ENCODE assay signal across 8 cellular contexts in the genomic region with DNA sequence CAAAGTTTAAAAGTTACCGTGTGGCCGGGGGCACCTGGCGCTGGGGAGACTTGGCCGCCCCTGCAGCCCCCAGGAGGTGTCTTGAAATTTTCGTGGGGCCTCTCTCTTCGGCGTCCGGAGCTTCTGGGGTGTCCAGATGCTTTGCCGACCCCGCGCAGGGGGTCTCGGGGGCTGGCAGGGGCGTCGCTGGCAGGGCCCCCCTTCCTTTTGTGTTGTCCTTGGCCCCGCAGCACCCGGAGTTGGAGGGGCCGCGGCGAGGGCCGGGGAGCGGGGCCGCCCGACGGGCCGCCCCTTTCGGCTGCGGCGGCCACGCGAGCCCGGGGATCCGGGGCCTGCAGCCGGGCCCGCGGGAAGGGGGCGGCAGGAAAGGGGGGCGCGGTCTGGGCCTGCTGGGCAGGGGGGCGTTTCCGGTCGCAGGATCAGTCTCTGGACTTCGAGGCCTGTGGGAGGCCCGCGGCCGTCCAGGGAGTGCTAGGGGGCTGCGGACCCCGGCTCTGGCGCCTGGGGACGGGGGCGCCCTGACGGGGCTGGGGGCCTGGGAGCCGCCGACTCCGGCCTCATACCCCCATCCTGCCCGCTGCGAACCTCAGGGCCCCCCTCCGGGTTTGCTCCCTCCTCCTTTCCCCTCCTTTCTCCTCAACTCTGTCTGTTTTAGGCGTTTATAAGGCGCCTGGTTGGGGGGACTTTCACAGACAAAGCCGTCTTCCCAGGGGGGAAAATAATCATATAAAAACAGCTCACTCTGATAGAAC. TPM values are rescaled to one million over a fixed set of nuclear protein-coding genes. Genes with fewer than 3 reads are reported as not detected.
DNase-seq lines count a peak whose midpoint lies in the region; ATAC-seq, FAIRE-seq and TF ChIP-seq lines count a peak whose summit lies in the region.

No MANE protein-coding gene starts in this region.

- no peaks in the 10 kb centered on the region; the same call in 1 of the 2 replicates for H4K20me1 ChIP-seq in HepG2 (ENCODE audit: insufficient read depth, low read length)

- H3K4me2 ChIP-seq in HepG2 (ENCODE audit: low read depth, low read length), result peak overlapping the region; percentile 93

- H3K36me3 ChIP-seq in HepG2 (replicated peaks in 1 of 2; ENCODE audit: control insufficient read depth in 1 of 2, insufficient read depth in 2 of 2, low read length in 2 of 2) (0 out of 5 replicates have a peak, but pooled peaks cover 0 to 7% of the 10 kb centered on the region in 2 experiments), testis (ENCODE audit: low read depth, missing control alignments) (no peaks in the 10 kb centered on the region)

- WGBS in HepG2 (ENCODE audit: low lambda C conversion rate), result 4% methylated on average over 25 of the region's 60 CpGs
- 1% methylated on average over 26 to 44 of the region's 60 CpGs for WGBS in testis, 2 donors

- TF ChIP-seq EP300 in HepG2 (IDR thresholded peaks at IDR 0.05; ENCODE audit: low read depth in 2 of 2, low read length in 2 of 2) (no peak), HepG2 (CRISPR knock-in tag; IDR thresholded peaks at IDR 0.05; ENCODE audit: borderline replicate concordance) (no peak)

- in situ Hi-C loops in HepG2 (cut with HindIII; ENCODE audit: extremely low pct_ligation_motif_present, low pct_unique_long_range_greater_than_20kb), result no loop called here

- no peak overlapping the region for H2AFZ ChIP-seq in HepG2 (ENCODE audit: low read length)

- H3K9ac ChIP-seq in HepG2 (ENCODE audit: insufficient read depth, low read depth, low read length), result peak overlapping the region; percentile 93

- CTCF ChIA-PET in HepG2 (lab: Yijun Ruan, JAX; ENCODE audit: low intra/inter-chr PET ratio, low total read pairs), result no interaction called here

- FAIRE-seq in HepG2 (lab: Jason Lieb, UNC), result no peak

- intact Hi-C loops in HepG2 (cut with micrococcal nuclease; ENCODE audit: unreplicated experiment) (loop anchor here (10.0 kb wide), 1 partner anchor 63 kb away; no protein-coding TSS in a partner anchor), testis (cut with DNase I; ENCODE audit: low total_unique reads) (no loop called here)

- H3K9me3 ChIP-seq in HepG2 (ENCODE audit: low read length) (no peaks in the 10 kb centered on the region), testis (no peaks in the 10 kb centered on the region)

- H3K27ac ChIP-seq in caudate nucleus (ENCODE audit: low read depth, low read length) (peak overlapping the region; percentile 44), HepG2 (ENCODE audit: extremely low read length, insufficient read depth, low read length) (peak overlapping the region; percentile 82), testis (peak overlapping the region; percentile 95)

- POLR2A ChIA-PET in HepG2 (lab: Yijun Ruan, JAX), result interaction anchor here (1.0 to 6.7 kb wide), 4 partner anchors 16 to 145 kb away, joined by 3 to 47 read pairs (median 12); a partner anchor contains a TSS

- ATAC-seq in HepG2, result peak; percentile 6; the same call in 1 of the 3 replicates

- H3K4me1 ChIP-seq in HepG2 (ENCODE audit: insufficient read depth, low read length) (peaks cover 56% of the 10 kb centered on the region), testis (peaks cover 22% of the 10 kb centered on the region)

- TF ChIP-seq POLR2A in HepG2 (IDR thresholded peaks at IDR 0.05; ENCODE audit: insufficient read depth in 1 of 2, low read depth in 2 of 2, low read length in 2 of 2) (no peak), testis (IDR thresholded peaks at IDR 0.05) (no peak)

- TF ChIP-seq CTCF in GM12865 (IDR thresholded peaks at IDR 0.05; ENCODE audit: insufficient read depth, low read depth, low read length, missing control alignments) (no peak), HepG2 (CRISPR knock-in tag; IDR thresholded peaks at IDR 0.05) (no peak), testis (IDR thresholded peaks at IDR 0.05) (no peak)

- TF ChIP-seq RAD21 in HepG2 (CRISPR knock-in tag; IDR thresholded peaks at IDR 0.05), result no peak

- H3K27me3 ChIP-seq in HepG2 (ENCODE audit: control insufficient read depth in 1 of 2, insufficient read depth in 2 of 2, low read length in 2 of 2), result no peaks in the 10 kb centered on the region
- H3K27me3 ChIP-seq in testis, result no peaks in the 10 kb centered on the region

- peak overlapping the region; percentile 88 for H3K4me3 ChIP-seq in GM12865 (ENCODE audit: low read depth, low read length)
- H3K4me3 ChIP-seq in HepG2 (replicated peaks in 1 of 3; ENCODE audit: insufficient read depth in 1 of 3, low read depth in 2 of 3, low read length in 3 of 3), result peak overlapping the region; percentile 88 to 98 (median 93)
- peak overlapping the region; percentile 90 to 93 for H3K4me3 ChIP-seq in testis

- DNase-seq in GM12865 (ENCODE audit: low read depth), result no peak
- peak; percentile 55 for DNase-seq in NCI-H69 (lab: John Stamatoyannopoulos, UW)
- DNase-seq in caudate nucleus (lab: John Stamatoyannopoulos, UW), result peak in 3 of 61 donors; percentile 20 to 44 (median 27)
- no peak for DNase-seq in HepG2 (ENCODE audit: low spot score)
- no peak for DNase-seq in testis
- DNase-seq in NCI-H2107 treated with DMSO at 0.1 percent for 48 hours (lab: John Stamatoyannopoulos, UW; ENCODE audit: unreplicated experiment), result no peak
- DNase-seq in NCI-H1436 treated with DMSO at 0.1 percent for 48 hours (lab: John Stamatoyannopoulos, UW), result no peak
- no peak for DNase-seq in HPDE6-E6E7 (ENCODE audit: extremely low spot score)

- BruUV-seq in HepG2 (replicated peaks; lab: Mats Ljungman, UMichigan), result no TSS peak

- peaks cover 53% of the 10 kb centered on the region for H3K79me2 ChIP-seq in HepG2 (ENCODE audit: insufficient read depth, low read length)

TF ChIP-seq in HepG2, 621 proteins besides CTCF, POLR2A, EP300 and RAD21 (continues in another document):
- TF ChIP-seq ZNF615 (CRISPR knock-in tag; IDR thresholded peaks at IDR 0.05; ENCODE audit: borderline replicate concordance), result no peak
- no peak for TF ChIP-seq POLR2AphosphoS2 (IDR thresholded peaks at IDR 0.05; ENCODE audit: low read depth, low read length)
- TF ChIP-seq GABPB1 (CRISPR knock-in tag; IDR thresholded peaks at IDR 0.05), result peak; percentile 58; the same call in 1 of the 2 replicates
- TF ChIP-seq TAF1 (CRISPR knock-in tag; IDR thresholded peaks at IDR 0.05), result no peak
- no peak for TF ChIP-seq FLYWCH1 (CRISPR knock-in tag; IDR thresholded peaks at IDR 0.05)
- 0 out of 2 replicates have a peak, but pooled peaks have one; percentile 5 for TF ChIP-seq ZNF331 (CRISPR knock-in tag; IDR thresholded peaks at IDR 0.05)
- peak; percentile 4 for TF ChIP-seq RBM39 (IDR thresholded peaks at IDR 0.05; ENCODE audit: low read depth, low read length, poor library complexity, severe bottlenecking)

RNA-seq across cellular contexts. Expression of a gene that starts 0.9 kb away (rescaled TPM):
- total RNA-seq in HepG2 (2016; rRNA removed; fragmentation: Illumina TruSeq; extraction: Trizol) (30.6 and 37.2 TPM in 2 replicates), testis (10 to 100 TPM; 56.4 to 63.0 TPM)
- 3.6 and 4.3 TPM in 2 replicates for total RNA-seq in HepG2 (2016; cell fraction: cytosol; rRNA removed; fragmentation: Illumina TruSeq; extraction: Trizol; ENCODE audit: low read depth)
- total RNA-seq in HepG2 (2016; cell fraction: insoluble cytoplasmic fraction; rRNA removed; fragmentation: Illumina TruSeq; extraction: Trizol), result 25.9 and 37.4 TPM in 2 replicates
- total RNA-seq in HepG2 (2016; cell fraction: membrane; rRNA removed; fragmentation: Illumina TruSeq; extraction: Trizol), result 19.5 and 20.9 TPM in 2 replicates
- 24.4 and 29.2 TPM in 2 replicates for total RNA-seq in HepG2 (2016; cell fraction: nucleus; rRNA removed; fragmentation: Illumina TruSeq; extraction: Trizol)
- polyA plus RNA-seq in HepG2 (2011; rRNA removed) (26.4 and 36.2 TPM in 2 replicates), testis (ENCODE audit: insufficient read depth, low read depth, low replicate concordance) (38.9 TPM)
- 17.5 and 23.0 TPM in 2 replicates for polyA plus RNA-seq in HepG2 (2011; cell fraction: cytosol; rRNA removed)
- polyA plus RNA-seq in HepG2 (2011; cell fraction: nucleus; rRNA removed), result 61.9 and 71.8 TPM in 2 replicates
- polyA plus RNA-seq in HepG2 (2012), result 29.1 and 32.8 TPM in 2 replicates
- polyA plus RNA-seq in HepG2 (2016; cell fraction: cytosol; fragmentation: Illumina TruSeq; extraction: Trizol; ENCODE audit: low read depth), result 2.2 and 2.6 TPM in 2 replicates
- polyA plus RNA-seq in HepG2 (2016; cell fraction: insoluble cytoplasmic fraction; fragmentation: Illumina TruSeq; extraction: Trizol; ENCODE audit: low read depth), result 29.8 and 37.7 TPM in 2 replicates
- 11.2 and 13.2 TPM in 2 replicates for polyA plus RNA-seq in HepG2 (2016; cell fraction: membrane; fragmentation: Illumina TruSeq; extraction: Trizol; ENCODE audit: low read depth)
- polyA plus RNA-seq in HepG2 (2016; cell fraction: nucleus; fragmentation: Illumina TruSeq; extraction: Trizol; ENCODE audit: insufficient read depth, low read depth), result 57.8 and 58.1 TPM in 2 replicates
- 22.0 and 41.9 TPM in 2 replicates for polyA minus RNA-seq in HepG2 (2011; rRNA and poly(A)+ RNA removed; ENCODE audit: low replicate concordance)
- polyA minus RNA-seq in HepG2 (2011; cell fraction: cytosol; rRNA and poly(A)+ RNA removed), result 19.4 and 19.8 TPM in 2 replicates
- polyA minus RNA-seq in HepG2 (2011; cell fraction: nucleus; rRNA and poly(A)+ RNA removed), result 14.5 and 18.0 TPM in 2 replicates

RNA-seq across cellular contexts. Expression of a gene that starts 16.2 kb away (rescaled TPM):
- total RNA-seq in HepG2 (2016; rRNA removed; fragmentation: Illumina TruSeq; extraction: Trizol) (71.7 and 83.9 TPM in 2 replicates), testis (100 to 1,000 TPM; 212 to 319 TPM)
- 10.6 and 11.9 TPM in 2 replicates for total RNA-seq in HepG2 (2016; cell fraction: cytosol; rRNA removed; fragmentation: Illumina TruSeq; extraction: Trizol; ENCODE audit: low read depth)
- total RNA-seq in HepG2 (2016; cell fraction: insoluble cytoplasmic fraction; rRNA removed; fragmentation: Illumina TruSeq; extraction: Trizol), result 66.9 and 83.1 TPM in 2 replicates
- total RNA-seq in HepG2 (2016; cell fraction: membrane; rRNA removed; fragmentation: Illumina TruSeq; extraction: Trizol), result 28.4 and 30.2 TPM in 2 replicates
- 45.7 and 49.7 TPM in 2 replicates for total RNA-seq in HepG2 (2016; cell fraction: nucleus; rRNA removed; fragmentation: Illumina TruSeq; extraction: Trizol)
- polyA plus RNA-seq in HepG2 (2011; rRNA removed) (51.8 and 53.8 TPM in 2 replicates), testis (ENCODE audit: insufficient read depth, low read depth, low replicate concordance) (277 TPM)
- polyA plus RNA-seq in HepG2 (2011; cell fraction: cytosol; rRNA removed), result 40.4 and 58.2 TPM in 2 replicates
- 108 and 147 TPM in 2 replicates for polyA plus RNA-seq in HepG2 (2011; cell fraction: nucleus; rRNA removed)
- 34.5 and 50.8 TPM in 2 replicates for polyA plus RNA-seq in HepG2 (2012)
- 5.9 TPM in 2 replicates for polyA plus RNA-seq in HepG2 (2016; cell fraction: cytosol; fragmentation: Illumina TruSeq; extraction: Trizol; ENCODE audit: low read depth)
- polyA plus RNA-seq in HepG2 (2016; cell fraction: insoluble cytoplasmic fraction; fragmentation: Illumina TruSeq; extraction: Trizol; ENCODE audit: low read depth), result 56.5 and 66.2 TPM in 2 replicates
- 13.7 and 14.7 TPM in 2 replicates for polyA plus RNA-seq in HepG2 (2016; cell fraction: membrane; fragmentation: Illumina TruSeq; extraction: Trizol; ENCODE audit: low read depth)
- 86.6 and 97.6 TPM in 2 replicates for polyA plus RNA-seq in HepG2 (2016; cell fraction: nucleus; fragmentation: Illumina TruSeq; extraction: Trizol; ENCODE audit: insufficient read depth, low read depth)
- 97.7 and 166 TPM in 2 replicates for polyA minus RNA-seq in HepG2 (2011; rRNA and poly(A)+ RNA removed; ENCODE audit: low replicate concordance)
- polyA minus RNA-seq in HepG2 (2011; cell fraction: cytosol; rRNA and poly(A)+ RNA removed), result 35.8 and 36.2 TPM in 2 replicates
- polyA minus RNA-seq in HepG2 (2011; cell fraction: nucleus; rRNA and poly(A)+ RNA removed), result 23.8 and 25.0 TPM in 2 replicates

Comparison
In these comparisons a context has a peak if more than half of its experiments do, and no peak if none do; other contexts are left out.
1. H3K27ac ChIP-seq: peak in every context shown above with its lines; median percentile 95 in testis; 82 in HepG2; 44 in caudate nucleus.